8 cellular contexts compared by ENCODE assay signal in genomic region chr7:155962191-155962967, GRCh38.
DNase-seq lines count a peak whose midpoint lies in the region; ATAC-seq and TF ChIP-seq lines count a peak whose summit lies in the region.

No MANE protein-coding gene starts in this region.

- intact Hi-C loops in ovary (cut with DNase I): no loop called here

- H3K4me3 ChIP-seq in cardiac fibroblast (replicated peaks in 1 of 2; ENCODE audit: low read depth in 2 of 2, low read length in 2 of 2) (no peak overlapping the region), skeletal muscle cell (ENCODE audit: low read depth, low read length) (no peak overlapping the region), gastroesophageal sphincter (no peak overlapping the region), ovary (no peak overlapping the region)

- ATAC-seq in GM18861 (IDR thresholded peaks at IDR 0.05; ENCODE audit: unreplicated experiment) (no peak), gastroesophageal sphincter (no peak), HG03025 (IDR thresholded peaks at IDR 0.05; ENCODE audit: low FRiP score, unreplicated experiment) (no peak)

- H3K9me3 ChIP-seq in gastroesophageal sphincter (no peaks in the 10 kb centered on the region), ovary (no peaks in the 10 kb centered on the region)

- H3K36me3 ChIP-seq in gastroesophageal sphincter (no peaks in the 10 kb centered on the region), ovary (no peaks in the 10 kb centered on the region)

- TF ChIP-seq CTCF in cardiac fibroblast (IDR thresholded peaks at IDR 0.05; ENCODE audit: low read depth, low read length) (no peak), gastroesophageal sphincter (IDR thresholded peaks at IDR 0.05) (no peak), ovary (IDR thresholded peaks at IDR 0.05) (no peak)

- WGBS in gastroesophageal sphincter (ENCODE audit: low coverage in 1 of 2), 2 donors: 68 to 75% methylated on average over 6 to 11 of the region's 13 CpGs
- 55 to 62% (median 61%) methylated on average over 13 of the region's 13 CpGs for WGBS in ovary, 3 donors

- peaks cover 10% of the 10 kb centered on the region for H3K27me3 ChIP-seq in gastroesophageal sphincter
- no peaks in the 10 kb centered on the region for H3K27me3 ChIP-seq in ovary

- TF ChIP-seq EP300 in gastroesophageal sphincter (IDR thresholded peaks at IDR 0.05): no peak
- no peak for TF ChIP-seq EP300 in ovary (IDR thresholded peaks at IDR 0.05)

- TF ChIP-seq POLR2A in gastroesophageal sphincter (IDR thresholded peaks at IDR 0.05) (no peak), ovary (IDR thresholded peaks at IDR 0.05) (no peak)

- H3K27ac ChIP-seq in gastroesophageal sphincter (no peak overlapping the region), ovary (no peak overlapping the region)

- H3K4me1 ChIP-seq in gastroesophageal sphincter (no peaks in the 10 kb centered on the region), ovary (ENCODE audit: insufficient read depth) (no peaks in the 10 kb centered on the region)

- DNase-seq in H4 (ENCODE audit: low spot score) (peak; percentile 93), cardiac fibroblast (ENCODE audit: low read depth in 2 of 2) (peak; percentile 51 to 52), skeletal muscle cell (ENCODE audit: low read depth) (peak; percentile 5), ovary (no peak)

TF ChIP-seq in PFSK-1, 5 proteins besides CTCF, POLR2A, EP300 and RAD21:
- TF ChIP-seq POLR2AphosphoS5 (IDR thresholded peaks at IDR 0.05; ENCODE audit: low read depth, low read length) (no peak), TAF1 (IDR thresholded peaks at IDR 0.05; ENCODE audit: borderline replicate concordance, insufficient read depth, low read length) (peak; percentile 7; the same call in 1 of the 2 replicates)

Comparison
In these comparisons a context has a peak if more than half of its experiments do, and no peak if none do; other contexts are left out.
1. DNase-seq: peak in H4 (single experiment), cardiac fibroblast (2 of 2) and skeletal muscle cell (single experiment); none in ovary (0 of 5).